In the genomic region with DNA sequence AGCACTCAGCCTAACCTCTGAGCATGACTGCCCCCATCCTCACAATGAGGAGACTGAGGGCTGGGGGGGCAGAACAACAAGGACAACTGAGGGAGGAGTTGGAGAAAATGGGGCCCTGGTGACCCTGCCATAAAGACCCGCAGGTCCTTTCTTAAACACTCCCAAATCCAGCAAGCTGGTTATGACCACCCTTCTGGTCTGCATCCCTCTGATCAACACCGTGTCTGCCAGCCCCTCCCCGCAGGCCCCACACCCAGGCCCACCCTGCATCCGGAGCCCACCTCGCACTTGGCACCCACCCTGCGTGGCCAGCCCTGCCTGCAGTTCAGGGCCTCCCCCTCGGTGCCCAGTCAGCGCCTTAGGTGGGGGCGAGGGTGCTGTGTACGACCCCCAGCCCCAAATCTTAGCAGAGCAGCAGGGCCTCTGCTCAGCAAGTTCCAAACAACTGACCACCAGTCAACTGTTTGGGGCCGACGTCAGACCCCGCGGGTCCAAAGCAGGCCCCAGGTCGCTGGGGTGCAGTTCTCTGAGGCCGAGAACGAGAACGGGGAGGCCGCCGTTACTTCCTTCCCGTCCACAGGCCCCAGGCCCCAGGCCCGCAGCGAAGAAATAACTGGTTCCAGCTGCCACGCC, we compare ENCODE assay signal across 9 cellular contexts. TPM values are rescaled to one million over a fixed set of nuclear protein-coding genes. Genes with fewer than 3 reads are reported as not detected.
DNase-seq lines count a peak whose midpoint lies in the region; ATAC-seq, FAIRE-seq and TF ChIP-seq lines count a peak whose summit lies in the region.
"Had no signal": no experiment of that assay in that cellular context is flagged by ENCODE, and none has a peak within 500 bp of the region (broad histone marks: within the 10 kb centered on the region; RNA-seq: fewer than 3 reads in every experiment).

No MANE protein-coding gene starts in this region.

- H3K27ac ChIP-seq in keratinocyte (ENCODE audit: control insufficient read depth, insufficient read depth, low read length): no peak overlapping the region
- peak overlapping the region; percentile 91 to 93 for H3K27ac ChIP-seq in thoracic aorta

- DNase-seq in Caco-2 (peak in 1 of 2 experiments; percentile 35), HFFc6 (no peak), keratinocyte (ENCODE audit: low read depth, low spot score) (no peak), thoracic aorta (ENCODE audit: low spot score) (no peak), HPDE6-E6E7 (ENCODE audit: extremely low spot score) (no peak), activated gamma-delta T cell (lab: John Stamatoyannopoulos, UW) (no peak), SIG-M5 (lab: John Stamatoyannopoulos, UW) (no peak)
- DNase-seq in activated naive CD4-positive, alpha-beta T cell treated with anti-CD3 and anti-CD28 coated beads, Interleukin-2, amount 50 U/mL, for 72 hours (ENCODE audit: low spot score in 2 of 2): no peak

- H3K36me3 ChIP-seq in Caco-2 (ENCODE audit: control insufficient read depth, insufficient read depth, low read length) (no peaks in the 10 kb centered on the region; the same call in 1 of the 2 replicates), keratinocyte (ENCODE audit: control insufficient read depth in 2 of 2, extremely low read depth in 1 of 2, insufficient read depth in 2 of 2, low read length in 2 of 2) (no peaks in the 10 kb centered on the region), thoracic aorta (no peaks in the 10 kb centered on the region)

- H3K4me1 Mint-ChIP-seq in Caco-2 (ENCODE audit: low read depth, unreplicated experiment): peaks cover 27% of the 10 kb centered on the region
- H3K4me1 Mint-ChIP-seq in HFFc6 (ENCODE audit: low read depth): peaks cover 33% of the 10 kb centered on the region

- CTCF ChIA-PET in Caco-2 (lab: Charles Lee): interaction anchor here (1.5 kb wide), 1 partner anchor 8 kb away, joined by 3 read pairs; no protein-coding TSS in a partner anchor

- no peaks in the 10 kb centered on the region for H3K27me3 Mint-ChIP-seq in Caco-2 (ENCODE audit: insufficient read depth, unreplicated experiment)
- peaks cover 27% of the 10 kb centered on the region for H3K27me3 Mint-ChIP-seq in HFFc6 (ENCODE audit: insufficient read depth)

- peaks cover 63% of the 10 kb centered on the region for H3K4me1 ChIP-seq in Caco-2
- peaks cover 12% of the 10 kb centered on the region for H3K4me1 ChIP-seq in keratinocyte (ENCODE audit: control insufficient read depth, extremely low read depth, insufficient read depth, low read length)
- H3K4me1 ChIP-seq in thoracic aorta (ENCODE audit: control insufficient read depth in 1 of 2, low read depth in 2 of 2): peaks cover 48 to 63% of the 10 kb centered on the region in 2 donors

- H3K79me2 ChIP-seq in keratinocyte (ENCODE audit: control insufficient read depth, insufficient read depth, low read length): no peaks in the 10 kb centered on the region

- H3K9me1 ChIP-seq in keratinocyte (ENCODE audit: control insufficient read depth, extremely low read depth, insufficient read depth, low read length): no peaks in the 10 kb centered on the region

- POLR2A ChIA-PET in Caco-2 (lab: Charles Lee): no interaction called here

- FAIRE-seq in keratinocyte (lab: Jason Lieb, UNC): no peak

- dilution Hi-C loops in keratinocyte (cut with MboI; ENCODE audit: extremely low pct_ligation_motif_present, low sequenced_read_pairs): no loop called here

- H3K36me3 Mint-ChIP-seq in Caco-2 (ENCODE audit: insufficient read depth, unreplicated experiment) (peaks cover 8% of the 10 kb centered on the region), HFFc6 (ENCODE audit: low read depth) (no peaks in the 10 kb centered on the region)
- no peaks in the 10 kb centered on the region for H3K36me3 Mint-ChIP-seq in activated naive CD4-positive, alpha-beta T cell treated with anti-CD3 and anti-CD28 coated beads, Interleukin-2, amount 50 U/mL, for 72 hours

- H3K9me3 ChIP-seq in Caco-2 (no peaks in the 10 kb centered on the region), keratinocyte (ENCODE audit: control insufficient read depth, low read depth, low read length) (no peaks in the 10 kb centered on the region), thoracic aorta (no peaks in the 10 kb centered on the region)

- peak overlapping the region; percentile 72 for H3K4me3 Mint-ChIP-seq in Caco-2 (ENCODE audit: unreplicated experiment)
- peak overlapping the region; percentile 74 for H3K4me3 Mint-ChIP-seq in HFFc6

- H3K27me3 ChIP-seq in Caco-2 (replicated peaks; ENCODE audit: control insufficient read depth, insufficient read depth, low read length): no peaks in the 10 kb centered on the region
- H3K27me3 ChIP-seq in keratinocyte (ENCODE audit: control insufficient read depth, extremely low read depth, insufficient read depth, low read length): peaks cover 22% of the 10 kb centered on the region
- no peaks in the 10 kb centered on the region for H3K27me3 ChIP-seq in thoracic aorta (replicated peaks; ENCODE audit: insufficient read depth)

- H3K9ac ChIP-seq in keratinocyte (ENCODE audit: control insufficient read depth, extremely low read depth, insufficient read depth, low read length): peak overlapping the region; percentile 73

- H3K9me3 Mint-ChIP-seq in Caco-2 (ENCODE audit: unreplicated experiment) (no peaks in the 10 kb centered on the region), HFFc6 (no peaks in the 10 kb centered on the region)
- no peaks in the 10 kb centered on the region for H3K9me3 Mint-ChIP-seq in activated naive CD4-positive, alpha-beta T cell treated with anti-CD3 and anti-CD28 coated beads, Interleukin-2, amount 50 U/mL, for 72 hours

- ATAC-seq in activated naive CD4-positive, alpha-beta T cell treated with anti-CD3 and anti-CD28 coated beads, Interleukin-2, amount 50 U/mL, for 72 hours: no peak
- ATAC-seq in thoracic aorta (ENCODE audit: insufficient number of reproducible peaks, low FRiP score, low read depth): no peak

- TF ChIP-seq CTCF in Caco-2 (IDR thresholded peaks at IDR 0.05; ENCODE audit: insufficient read depth in 1 of 2, low read depth in 1 of 2, low read length in 1 of 2, severe bottlenecking in 1 of 2, unreplicated experiment in 1 of 2): no peak
- TF ChIP-seq CTCF in HFFc6 (IDR thresholded peaks at IDR 0.05): no peak
- no peak for TF ChIP-seq CTCF in keratinocyte (optimal IDR thresholded peaks at IDR 0.05 in 1 of 3, IDR thresholded peaks at IDR 0.05 in 1 of 3, conservative IDR thresholded peaks at IDR 0.05 in 1 of 3; ENCODE audit: extremely low read depth in 1 of 3, insufficient read depth in 2 of 3, low read length in 3 of 3)
- TF ChIP-seq CTCF in thoracic aorta (IDR thresholded peaks at IDR 0.05): no peak

- H3K4me2 ChIP-seq in keratinocyte (ENCODE audit: control insufficient read depth, extremely low read depth, insufficient read depth, low read depth, low read length): peak overlapping the region; percentile 91

- H4K20me1 ChIP-seq in keratinocyte (ENCODE audit: control insufficient read depth, extremely low read depth, insufficient read depth, low read length): no peaks in the 10 kb centered on the region

- H3K27ac Mint-ChIP-seq in Caco-2 (ENCODE audit: unreplicated experiment): peak overlapping the region; percentile 31
- no peak overlapping the region for H3K27ac Mint-ChIP-seq in HFFc6
- H3K27ac Mint-ChIP-seq in activated naive CD4-positive, alpha-beta T cell treated with anti-CD3 and anti-CD28 coated beads, Interleukin-2, amount 50 U/mL, for 72 hours: peak overlapping the region; percentile 77 to 85

- peak overlapping the region; percentile 84 for H2AFZ ChIP-seq in keratinocyte (ENCODE audit: control insufficient read depth, low read length)

- H3K4me3 ChIP-seq in Caco-2 (ENCODE audit: low read depth, low read length) (peak overlapping the region; percentile 77), keratinocyte (ENCODE audit: control insufficient read depth in 2 of 3, extremely low read depth in 1 of 3, insufficient read depth in 2 of 3, low read depth in 1 of 3, low read length in 3 of 3) (peak overlapping the region; percentile 44 to 68 (median 68)), thoracic aorta (peak overlapping the region; percentile 89)

- intact Hi-C loops in Caco-2 (cut with micrococcal nuclease; ENCODE audit: unreplicated experiment): loop anchor here (1.0 kb wide), 1 partner anchor 39 kb away; no protein-coding TSS in a partner anchor

- no TSS peak for BruUV-seq in Caco-2 (replicated peaks; lab: Mats Ljungman, UMichigan)

RNA-seq across cellular contexts. Expression of gene ACSS1, which starts 1.2 kb away (rescaled TPM):
- total RNA-seq in Caco-2 (2022) (81.9 and 113 TPM in 2 replicates), thoracic aorta (10 to 100 TPM; 26.0 to 31.7 TPM)
- 1 to 10 TPM in 5 of 6 experiments, under 1 TPM in 1; 0.80 to 1.4 (median 1.2) TPM for total RNA-seq in HFFc6 (2021; fragmentation: NEBNext Ultra II Directional; extraction: Animal tissue kit (Norgen Biotek cat#: 25700))
- total RNA-seq in activated naive CD4-positive, alpha-beta T cell treated with anti-CD3 and anti-CD28 coated beads, Interleukin-2, amount 50 U/mL, for 72 hours: 10 to 100 TPM in 1 of 2 donors, 1 to 10 TPM in 1; 5.5 to 11.3 TPM
- polyA plus RNA-seq in keratinocyte: 1.1 to 1.7 TPM (median 1.5 TPM) in 3 replicates
- polyA plus RNA-seq in keratinocyte (2011; ENCODE audit: low read depth): 0.27 TPM
- 0.57 and 0.64 TPM in 2 replicates for polyA plus RNA-seq in keratinocyte (2011; cell fraction: cytosol; rRNA removed)
- polyA plus RNA-seq in keratinocyte (2011; cell fraction: nucleus; rRNA removed): 1.4 and 1.8 TPM in 2 replicates
- polyA plus RNA-seq in keratinocyte (2012; ENCODE audit: low replicate concordance): 1.3 and 1.4 TPM in 2 replicates
- polyA minus RNA-seq in keratinocyte: 2.2 to 3.1 TPM (median 2.4 TPM) in 3 replicates
- polyA minus RNA-seq in keratinocyte (2011; cell fraction: cytosol; rRNA and poly(A)+ RNA removed): 1.3 TPM
- polyA minus RNA-seq in keratinocyte (2011; cell fraction: nucleus; rRNA and poly(A)+ RNA removed): 0.74 and 1.2 TPM in 2 replicates

RNA-seq across cellular contexts. Expression of gene VSX1, which starts 25.2 kb away (rescaled TPM):
- total RNA-seq in Caco-2 (2022) (not detected in 2 replicates), thoracic aorta (not detected)
- not detected for total RNA-seq in HFFc6 (2021; fragmentation: NEBNext Ultra II Directional; extraction: Animal tissue kit (Norgen Biotek cat#: 25700))
- total RNA-seq in activated naive CD4-positive, alpha-beta T cell treated with anti-CD3 and anti-CD28 coated beads, Interleukin-2, amount 50 U/mL, for 72 hours: not detected
- not detected in 3 replicates for polyA plus RNA-seq in keratinocyte
- not detected for polyA plus RNA-seq in keratinocyte (2011; ENCODE audit: low read depth)
- not detected in 2 replicates for polyA plus RNA-seq in keratinocyte (2011; cell fraction: cytosol; rRNA removed)
- polyA plus RNA-seq in keratinocyte (2011; cell fraction: nucleus; rRNA removed): not detected in 2 replicates
- not detected in 2 replicates for polyA plus RNA-seq in keratinocyte (2012; ENCODE audit: low replicate concordance)
- polyA minus RNA-seq in keratinocyte: not detected in 3 replicates
- not detected for polyA minus RNA-seq in keratinocyte (2011; cell fraction: cytosol; rRNA and poly(A)+ RNA removed)
- polyA minus RNA-seq in keratinocyte (2011; cell fraction: nucleus; rRNA and poly(A)+ RNA removed): not detected in 2 replicates
- total RNA-seq: HT1080 had no signal
